ENCODE assay signal across 11 cellular contexts in the genomic region with DNA sequence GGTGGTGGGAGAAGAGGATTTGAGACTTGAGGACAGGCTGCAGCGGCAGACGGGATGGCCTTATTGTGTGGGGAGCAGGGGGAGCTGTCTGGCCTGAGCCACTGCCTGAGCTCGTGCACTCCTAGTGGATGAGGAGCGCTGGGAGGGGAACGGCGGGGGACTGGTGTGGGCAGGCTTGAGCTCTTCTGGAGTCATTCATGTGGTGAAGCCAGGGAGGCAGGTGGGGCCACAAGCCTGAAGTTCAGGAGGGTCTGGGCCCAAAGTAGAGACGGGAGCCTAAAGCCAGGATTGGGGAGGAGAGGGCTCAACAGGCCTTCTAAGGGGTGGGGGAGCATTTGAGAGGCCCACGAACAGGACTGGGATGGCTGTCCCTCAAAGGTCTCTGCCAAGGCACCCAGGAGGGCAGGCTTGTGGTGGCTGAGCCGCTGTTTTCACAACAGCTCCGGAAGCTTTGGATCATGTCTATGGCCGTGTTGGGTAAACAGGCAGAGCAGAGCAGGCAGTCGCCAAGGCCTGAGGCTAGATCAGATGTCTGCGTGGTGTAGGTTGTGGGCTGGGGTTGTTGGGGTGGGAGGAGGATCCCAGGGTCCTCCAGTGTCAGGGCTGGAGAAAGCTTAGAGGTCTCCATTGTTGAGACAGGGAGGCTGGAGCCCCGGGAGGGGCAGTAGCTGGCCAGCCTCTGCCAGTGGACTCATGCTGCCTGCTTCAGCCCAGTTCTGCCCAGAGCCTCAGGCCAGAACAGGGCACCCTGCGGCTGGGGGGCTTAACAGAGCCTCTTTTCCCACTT. TPM values are rescaled to one million over a fixed set of nuclear protein-coding genes. Genes with fewer than 3 reads are reported as not detected.
DNase-seq lines count a peak whose midpoint lies in the region; ATAC-seq and TF ChIP-seq lines count a peak whose summit lies in the region.
"Had no signal": no experiment of that assay in that cellular context is flagged by ENCODE, and none has a peak within 500 bp of the region (broad histone marks: within the 10 kb centered on the region; RNA-seq: fewer than 3 reads in every experiment).

No MANE protein-coding gene starts in this region.

- H3K36me3 ChIP-seq in BE2C, result no peaks in the 10 kb centered on the region
- H3K36me3 ChIP-seq in mesodermal cell (ENCODE audit: control insufficient read depth, insufficient read depth, low read length), result peaks cover 5% of the 10 kb centered on the region

- H3K9me3 ChIP-seq in BE2C (no peaks in the 10 kb centered on the region), mesodermal cell (ENCODE audit: control insufficient read depth, low read length) (no peaks in the 10 kb centered on the region)

- H3K27me3 ChIP-seq in BE2C, result no peaks in the 10 kb centered on the region
- no peaks in the 10 kb centered on the region for H3K27me3 ChIP-seq in HL-60 (ENCODE audit: insufficient read depth, poor library complexity, severe bottlenecking)

- 79 to 91% methylated on average over 6 to 15 of the region's 15 CpGs for WGBS in mesodermal cell (ENCODE audit: insufficient coverage in 2 of 2), 2 experiments

- H3K9me3 Mint-ChIP-seq in activated T-helper 1 cell treated with anti-CD3 and anti-CD28 coated beads, Interleukin-12 subunit alpha, Interleukin-12 subunit beta, Interleukin-2, Interleukin-4 antibody, amounts not matched to agents 30 ng/mL and 10 ng/mL and 1 ng/mL, durations not matched to agents 14 hours and 24 hours and 36 hours, result no peaks in the 10 kb centered on the region

- no peak for TF ChIP-seq CTCF in BE2C (IDR thresholded peaks at IDR 0.05; ENCODE audit: low read depth, low read length)
- TF ChIP-seq CTCF in HL-60 (IDR thresholded peaks at IDR 0.05; ENCODE audit: insufficient read depth, low read length), result peak; percentile 1

- H3K27ac Mint-ChIP-seq in activated T-helper 1 cell treated with anti-CD3 and anti-CD28 coated beads, Interleukin-12 subunit alpha, Interleukin-12 subunit beta, Interleukin-2, Interleukin-4 antibody, amounts not matched to agents 30 ng/mL and 10 ng/mL and 1 ng/mL, durations not matched to agents 14 hours and 24 hours and 36 hours, result peak overlapping the region; percentile 15

- H3K36me3 Mint-ChIP-seq in activated T-helper 1 cell treated with anti-CD3 and anti-CD28 coated beads, Interleukin-12 subunit alpha, Interleukin-12 subunit beta, Interleukin-2, Interleukin-4 antibody, amounts not matched to agents 30 ng/mL and 10 ng/mL and 1 ng/mL, durations not matched to agents 14 hours and 24 hours and 36 hours (ENCODE audit: low read depth), result peaks cover 11% of the 10 kb centered on the region

- H3K4me3 ChIP-seq in BE2C (ENCODE audit: low read depth, low read length) (no peak overlapping the region), HL-60 (replicated peaks; ENCODE audit: insufficient read depth, low read length) (peak overlapping the region; percentile 45), mesodermal cell (ENCODE audit: extremely low read depth, insufficient read depth, low read length, poor library complexity, severe bottlenecking) (no peak overlapping the region)
- H3K4me3 ChIP-seq: GM23248 had no signal

- H3K4me3 Mint-ChIP-seq in activated T-helper 1 cell treated with anti-CD3 and anti-CD28 coated beads, Interleukin-12 subunit alpha, Interleukin-12 subunit beta, Interleukin-2, Interleukin-4 antibody, amounts not matched to agents 30 ng/mL and 10 ng/mL and 1 ng/mL, durations not matched to agents 14 hours and 24 hours and 36 hours, result no peak overlapping the region

- peaks cover 1% of the 10 kb centered on the region for H3K27me3 Mint-ChIP-seq in activated T-helper 1 cell treated with anti-CD3 and anti-CD28 coated beads, Interleukin-12 subunit alpha, Interleukin-12 subunit beta, Interleukin-2, Interleukin-4 antibody, amounts not matched to agents 30 ng/mL and 10 ng/mL and 1 ng/mL, durations not matched to agents 14 hours and 24 hours and 36 hours (ENCODE audit: insufficient read depth)

- intact Hi-C loops in activated T-helper 1 cell treated with anti-CD3 and anti-CD28 coated beads, Interleukin-12 subunit alpha, Interleukin-12 subunit beta, Interleukin-2, Interleukin-4 antibody, amounts not matched to agents 30 ng/mL and 10 ng/mL and 1 ng/mL, durations not matched to agents 14 hours and 24 hours and 36 hours (cut with micrococcal nuclease), result no loop called here

- ATAC-seq in GM18511 (IDR thresholded peaks at IDR 0.05; ENCODE audit: unreplicated experiment), result no peak
- ATAC-seq in GM19035 (IDR thresholded peaks at IDR 0.05; ENCODE audit: unreplicated experiment), result no peak

- DNase-seq in BE2C (peak; percentile 20), HL-60 (ENCODE audit: low read depth in 1 of 2, low spot score in 1 of 2) (peak; percentile 83 to 98), SHP77 (lab: John Stamatoyannopoulos, UW) (no peak), NCI-H1048 (lab: John Stamatoyannopoulos, UW) (no peak)
- DNase-seq in activated T-helper 1 cell treated with anti-CD3 and anti-CD28 coated beads, Interleukin-12 subunit alpha, Interleukin-12 subunit beta, Interleukin-2, Interleukin-4 antibody, amounts not matched to agents 30 ng/mL and 10 ng/mL and 1 ng/mL, durations not matched to agents 14 hours and 24 hours and 36 hours (ENCODE audit: low spot score), result no peak
- DNase-seq: GM23248, NCI-H2081 had no signal

- peak overlapping the region; percentile 97 for H3K27ac ChIP-seq in HL-60 (replicated peaks)
- H3K27ac ChIP-seq in mesodermal cell (ENCODE audit: low read depth, low read length, severe bottlenecking), result peak overlapping the region; percentile 49
- H3K27ac ChIP-seq: epithelial cell of prostate, GM23248 had no signal

- peaks cover 48% of the 10 kb centered on the region for H3K4me1 Mint-ChIP-seq in activated T-helper 1 cell treated with anti-CD3 and anti-CD28 coated beads, Interleukin-12 subunit alpha, Interleukin-12 subunit beta, Interleukin-2, Interleukin-4 antibody, amounts not matched to agents 30 ng/mL and 10 ng/mL and 1 ng/mL, durations not matched to agents 14 hours and 24 hours and 36 hours (ENCODE audit: low read depth)

- H3K4me1 ChIP-seq in BE2C (no peaks in the 10 kb centered on the region), mesodermal cell (ENCODE audit: control insufficient read depth, insufficient read depth, low read length, poor library complexity, severe bottlenecking) (peaks cover 18% of the 10 kb centered on the region)

RNA-seq across cellular contexts. Expression of gene PRKCD, which starts 8.2 kb away (rescaled TPM):
- 0.39 TPM for polyA plus RNA-seq in BE2C (2012; ENCODE audit: insufficient read depth, insufficient read length, low read depth)
- 24.8 and 28.0 TPM in 2 replicates for total RNA-seq in activated T-helper 1 cell treated with anti-CD3 and anti-CD28 coated beads, Interleukin-12 subunit alpha, Interleukin-12 subunit beta, Interleukin-2, Interleukin-4 antibody, amounts not matched to agents 30 ng/mL and 10 ng/mL and 1 ng/mL, durations not matched to agents 14 hours and 24 hours and 36 hours
- polyA plus RNA-seq in mesodermal cell (2013, experiment 1 of 2), result 26.9 TPM
- polyA plus RNA-seq in mesodermal cell (2013, experiment 2 of 2), result 22.8 TPM

RNA-seq across cellular contexts. Expression of gene RFT1, which starts 39.0 kb away (rescaled TPM):
- polyA plus RNA-seq in BE2C (2012; ENCODE audit: insufficient read depth, insufficient read length, low read depth), result 14.9 TPM
- total RNA-seq in activated T-helper 1 cell treated with anti-CD3 and anti-CD28 coated beads, Interleukin-12 subunit alpha, Interleukin-12 subunit beta, Interleukin-2, Interleukin-4 antibody, amounts not matched to agents 30 ng/mL and 10 ng/mL and 1 ng/mL, durations not matched to agents 14 hours and 24 hours and 36 hours, result 44.9 and 46.2 TPM in 2 replicates
- 24.8 TPM for polyA plus RNA-seq in mesodermal cell (2013, experiment 1 of 2)
- polyA plus RNA-seq in mesodermal cell (2013, experiment 2 of 2), result 21.6 TPM

Comparison
In these comparisons a context has a peak if more than half of its experiments do, and no peak if none do; other contexts are left out.
1. DNase-seq: peak in BE2C (single experiment) and HL-60 (2 of 2); none in activated T-helper 1 cell treated with anti-CD3 and anti-CD28 coated beads, Interleukin-12 subunit alpha, Interleukin-12 subunit beta, Interleukin-2, Interleukin-4 antibody, amounts not matched to agents 30 ng/mL and 10 ng/mL and 1 ng/mL, durations not matched to agents 14 hours and 24 hours and 36 hours (single experiment), SHP77 (0 of 2) and NCI-H1048 (single experiment).